In the genomic region with DNA sequence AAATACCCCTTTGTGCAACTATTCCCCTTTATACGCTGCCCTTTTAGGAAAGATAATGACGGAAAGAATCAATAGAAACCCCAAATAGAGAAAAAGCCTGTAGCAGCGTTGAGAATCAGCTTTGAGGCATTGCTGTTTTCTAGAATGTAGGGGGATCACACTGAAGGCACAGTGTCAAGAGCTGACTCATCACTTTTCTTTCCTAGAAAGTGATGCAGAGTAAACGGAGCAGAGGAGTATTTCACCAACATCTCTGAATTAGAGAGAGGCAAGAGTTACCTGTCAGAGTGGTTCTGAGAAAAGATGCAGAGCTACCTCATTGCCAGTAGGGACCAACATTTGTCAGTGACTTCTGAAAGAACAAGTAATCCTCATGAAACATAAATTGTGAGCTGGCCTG, we compare ENCODE assay signal across 33 cellular contexts.
"Had no signal": no experiment of that assay in that cellular context is flagged by ENCODE, and none has a peak within 500 bp of the region (broad histone marks: within the 10 kb centered on the region; RNA-seq: fewer than 3 reads in every experiment).

No MANE protein-coding gene starts in this region.

- H3K36me3 Mint-ChIP-seq: activated CD4-positive, alpha-beta memory T cell treated with anti-CD3 and anti-CD28 coated beads for 36 hours; activated CD8-positive, alpha-beta memory T cell treated with anti-CD3 and anti-CD28 coated beads, Interleukin-2, amount 10 ng/mL, durations not matched to agents 7 days and 5 days; activated naive CD4-positive, alpha-beta T cell treated with anti-CD3 and anti-CD28 coated beads, Interleukin-2, amount 50 U/mL, for 24 hours; activated naive CD8-positive, alpha-beta T cell treated with anti-CD3 and anti-CD28 coated beads for 36 hours had no signal

- H3K4me1 Mint-ChIP-seq: activated CD4-positive, alpha-beta T cell treated with anti-CD3 and anti-CD28 coated beads for 36 hours; activated CD4-positive, alpha-beta T cell treated with anti-CD3 and anti-CD28 coated beads, Interleukin-2, amount 10 ng/mL, durations not matched to agents 24 days and 14 days; activated CD8-positive, alpha-beta memory T cell treated with anti-CD3 and anti-CD28 coated beads, Interleukin-2, amount 10 ng/mL, durations not matched to agents 7 days and 5 days; activated naive CD4-positive, alpha-beta T cell treated with anti-CD3 and anti-CD28 coated beads, Interleukin-2, amount 50 U/mL, for 24 hours; activated naive CD8-positive, alpha-beta T cell treated with anti-CD3 and anti-CD28 coated beads for 36 hours; activated naive CD8-positive, alpha-beta T cell treated with anti-CD3 and anti-CD28 coated beads, Interleukin-2, amount 50 U/mL, for 24 hours had no signal

- ATAC-seq: activated CD4-positive, alpha-beta T cell treated with anti-CD3 and anti-CD28 coated beads for 36 hours; activated CD8-positive, alpha-beta memory T cell treated with anti-CD3 and anti-CD28 coated beads, Interleukin-2, amount 10 ng/mL, durations not matched to agents 7 days and 5 days; activated CD8-positive, alpha-beta T cell treated with anti-CD3 and anti-CD28 coated beads, Interleukin-2, amount 10 ng/mL, durations not matched to agents 7 days and 5 days; activated naive CD8-positive, alpha-beta T cell treated with anti-CD3 and anti-CD28 coated beads, Interleukin-2, amount 50 U/mL, for 24 hours; body of pancreas; effector memory CD8-positive, alpha-beta T cell; foreskin keratinocyte; gastrocnemius medialis had no signal

- H3K27me3 Mint-ChIP-seq: activated CD4-positive, alpha-beta T cell treated with anti-CD3 and anti-CD28 coated beads for 36 hours; activated CD4-positive, alpha-beta T cell treated with anti-CD3 and anti-CD28 coated beads, Interleukin-2, amount 10 ng/mL, durations not matched to agents 24 days and 14 days; activated CD8-positive, alpha-beta memory T cell treated with anti-CD3 and anti-CD28 coated beads, Interleukin-2, amount 10 ng/mL, durations not matched to agents 7 days and 5 days had no signal

- H3K4me3 Mint-ChIP-seq: activated CD4-positive, alpha-beta memory T cell treated with anti-CD3 and anti-CD28 coated beads for 36 hours; activated CD4-positive, alpha-beta T cell treated with anti-CD3 and anti-CD28 coated beads for 36 hours; activated CD4-positive, alpha-beta T cell treated with anti-CD3 and anti-CD28 coated beads, Interleukin-2, amount 10 ng/mL, durations not matched to agents 24 days and 14 days; activated CD8-positive, alpha-beta memory T cell treated with anti-CD3 and anti-CD28 coated beads, Interleukin-2, amount 10 ng/mL, durations not matched to agents 7 days and 5 days; activated CD8-positive, alpha-beta T cell treated with anti-CD3 and anti-CD28 coated beads, Interleukin-2, amount 10 ng/mL, durations not matched to agents 7 days and 5 days; activated naive CD4-positive, alpha-beta T cell treated with anti-CD3 and anti-CD28 coated beads for 36 hours; activated naive CD4-positive, alpha-beta T cell treated with anti-CD3 and anti-CD28 coated beads, Interleukin-2, amount 50 U/mL, for 24 hours; activated naive CD8-positive, alpha-beta T cell treated with anti-CD3 and anti-CD28 coated beads for 36 hours; activated naive CD8-positive, alpha-beta T cell treated with anti-CD3 and anti-CD28 coated beads, Interleukin-2, amount 50 U/mL, for 24 hours; activated T-helper 1 cell treated with anti-CD3 and anti-CD28 coated beads, Interleukin-12 subunit alpha, Interleukin-12 subunit beta, Interleukin-2, Interleukin-4 antibody, amounts not matched to agents 30 ng/mL and 10 ng/mL and 1 ng/mL, durations not matched to agents 14 hours and 24 hours and 36 hours; effector memory CD8-positive, alpha-beta T cell had no signal

- H3K27me3 ChIP-seq: adrenal gland, body of pancreas, esophagus muscularis mucosa, foreskin keratinocyte, gastrocnemius medialis had no signal

- H3K4me1 ChIP-seq: adrenal gland, body of pancreas, esophagus muscularis mucosa, foreskin keratinocyte, gastrocnemius medialis had no signal

- H3K27ac ChIP-seq: adrenal gland, body of pancreas, esophagus muscularis mucosa, foreskin keratinocyte, gastrocnemius medialis had no signal

- H3K4me3 ChIP-seq: adrenal gland, body of pancreas, esophagus muscularis mucosa, gastrocnemius medialis had no signal

- FAIRE-seq: colon had no signal

- H3K9me3 ChIP-seq: adrenal gland, body of pancreas, esophagus muscularis mucosa, gastrocnemius medialis had no signal

- H3K9me3 Mint-ChIP-seq: activated CD4-positive, alpha-beta memory T cell treated with anti-CD3 and anti-CD28 coated beads for 36 hours; activated CD4-positive, alpha-beta T cell treated with anti-CD3 and anti-CD28 coated beads, Interleukin-2, amount 10 ng/mL, durations not matched to agents 24 days and 14 days; activated naive CD8-positive, alpha-beta T cell treated with anti-CD3 and anti-CD28 coated beads, Interleukin-2, amount 50 U/mL, for 24 hours; activated T-helper 1 cell treated with anti-CD3 and anti-CD28 coated beads, Interleukin-12 subunit alpha, Interleukin-12 subunit beta, Interleukin-2, Interleukin-4 antibody, amounts not matched to agents 30 ng/mL and 10 ng/mL and 1 ng/mL, durations not matched to agents 14 hours and 24 hours and 36 hours; activated T-helper 2 cell treated with anti-CD3 and anti-CD28 coated beads, Interferon-gamma antibody, Interleukin-2, Interleukin-4, amounts not matched to agents 10 μg/mL and 5 μg/mL and 100 μg/mL, durations not matched to agents 14 hours and 24 hours and 36 hours had no signal

- DNase-seq: activated CD4-positive, alpha-beta memory T cell treated with anti-CD3 and anti-CD28 coated beads for 36 hours; activated CD4-positive, alpha-beta T cell treated with anti-CD3 and anti-CD28 coated beads for 36 hours; activated CD4-positive, alpha-beta T cell treated with anti-CD3 and anti-CD28 coated beads, Interleukin-2, amount 10 ng/mL, durations not matched to agents 24 days and 14 days; activated CD4-positive, CD25-positive, alpha-beta regulatory T cell; activated CD4-positive, CD25-positive, alpha-beta regulatory T cell treated with anti-CD3 and anti-CD28 coated beads, Interleukin-2, amount 50 U/mL, for 72 hours; activated CD8-positive, alpha-beta memory T cell treated with anti-CD3 and anti-CD28 coated beads, Interleukin-2, amount 10 ng/mL, durations not matched to agents 7 days and 5 days; activated CD8-positive, alpha-beta memory T cell treated with anti-CD3 and anti-CD28 coated beads, Interleukin-2, amount 50 U/mL, for 4 hours; activated CD8-positive, alpha-beta T cell treated with anti-CD3 and anti-CD28 coated beads, Interleukin-2, amount 10 ng/mL, durations not matched to agents 7 days and 5 days; activated effector memory CD4-positive, alpha-beta T cell treated with anti-CD3 and anti-CD28 coated beads, Interleukin-2, amount 50 U/mL, for 16 hours; activated naive CD4-positive, alpha-beta T cell treated with anti-CD3 and anti-CD28 coated beads for 36 hours; activated naive CD8-positive, alpha-beta T cell treated with anti-CD3 and anti-CD28 coated beads for 36 hours; activated naive CD8-positive, alpha-beta T cell treated with anti-CD3 and anti-CD28 coated beads, Interleukin-2, amount 50 U/mL, for 24 hours; activated T-cell treated with anti-CD3 and anti-CD28 coated beads, Interleukin-2, amount 50 U/mL, for 1 hour; activated T-cell treated with anti-CD3 and anti-CD28 coated beads, Interleukin-2, amount 50 U/mL, for 48 hours; adrenal gland; amygdala; aorta; body of pancreas; caudate nucleus; cortex of kidney; dermis blood vessel endothelial cell; effector CD4-positive, alpha-beta T cell; effector memory CD8-positive, alpha-beta T cell; erythroblast; foreskin keratinocyte; gastrocnemius medialis; glutamatergic neuron; T-helper 2 cell had no signal

- H3K36me3 ChIP-seq: adrenal gland, esophagus muscularis mucosa, gastrocnemius medialis had no signal

- H3K27ac Mint-ChIP-seq: activated CD4-positive, alpha-beta memory T cell treated with anti-CD3 and anti-CD28 coated beads for 36 hours; activated CD4-positive, alpha-beta T cell treated with anti-CD3 and anti-CD28 coated beads for 36 hours; activated CD4-positive, alpha-beta T cell treated with anti-CD3 and anti-CD28 coated beads, Interleukin-2, amount 10 ng/mL, durations not matched to agents 24 days and 14 days; activated CD8-positive, alpha-beta memory T cell treated with anti-CD3 and anti-CD28 coated beads, Interleukin-2, amount 10 ng/mL, durations not matched to agents 7 days and 5 days; activated CD8-positive, alpha-beta T cell treated with anti-CD3 and anti-CD28 coated beads, Interleukin-2, amount 10 ng/mL, durations not matched to agents 7 days and 5 days; activated naive CD4-positive, alpha-beta T cell treated with anti-CD3 and anti-CD28 coated beads for 36 hours; activated naive CD4-positive, alpha-beta T cell treated with anti-CD3 and anti-CD28 coated beads, Interleukin-2, amount 50 U/mL, for 24 hours; activated naive CD8-positive, alpha-beta T cell treated with anti-CD3 and anti-CD28 coated beads for 36 hours; activated naive CD8-positive, alpha-beta T cell treated with anti-CD3 and anti-CD28 coated beads, Interleukin-2, amount 50 U/mL, for 24 hours; activated T-helper 1 cell treated with anti-CD3 and anti-CD28 coated beads, Interleukin-12 subunit alpha, Interleukin-12 subunit beta, Interleukin-2, Interleukin-4 antibody, amounts not matched to agents 30 ng/mL and 10 ng/mL and 1 ng/mL, durations not matched to agents 14 hours and 24 hours and 36 hours; activated T-helper 2 cell treated with anti-CD3 and anti-CD28 coated beads, Interferon-gamma antibody, Interleukin-2, Interleukin-4, amounts not matched to agents 10 μg/mL and 5 μg/mL and 100 μg/mL, durations not matched to agents 14 hours and 24 hours and 36 hours; effector memory CD8-positive, alpha-beta T cell had no signal
